24 cellular contexts compared by ENCODE assay signal in genomic region chr1:187010571-187011309, GRCh38.
DNase-seq lines count a peak whose midpoint lies in the region; ATAC-seq and TF ChIP-seq lines count a peak whose summit lies in the region.
"Had no signal": no experiment of that assay in that cellular context is flagged by ENCODE, and none has a peak within 500 bp of the region (broad histone marks: within the 10 kb centered on the region; RNA-seq: fewer than 3 reads in every experiment).

No MANE protein-coding gene starts in this region.

- H3K27me3 Mint-ChIP-seq in WTC11 (ENCODE audit: low read depth), result no peaks in the 10 kb centered on the region; the same call in none of the 2 replicates
- no peaks in the 10 kb centered on the region for H3K27me3 Mint-ChIP-seq in activated CD4-positive, alpha-beta T cell treated with anti-CD3 and anti-CD28 coated beads, Interleukin-2, amount 10 ng/mL, durations not matched to agents 24 days and 14 days
- H3K27me3 Mint-ChIP-seq: activated CD4-positive, alpha-beta T cell treated with anti-CD3 and anti-CD28 coated beads, Interleukin-2, amount 10 ng/mL, durations not matched to agents 7 days and 5 days; central memory CD8-positive, alpha-beta T cell had no signal

- POLR2A ChIA-PET in WTC11 (lab: Charles Lee), result no interaction called here

- no peak for ATAC-seq in WTC11
- ATAC-seq in stimulated activated effector memory CD8-positive, alpha-beta T cell treated with anti-CD3 and anti-CD28 coated beads, Interleukin-12 subunit alpha, Interleukin-12 subunit beta, amount 100 ng/mL, for 72 hours, result peak; percentile 62
- ATAC-seq in GM18505 (IDR thresholded peaks at IDR 0.05; ENCODE audit: unreplicated experiment), result no peak
- ATAC-seq: A549, left ventricle myocardium superior had no signal

- intact Hi-C loops in activated CD4-positive, alpha-beta T cell treated with anti-CD3 and anti-CD28 coated beads, Interleukin-2, amount 10 ng/mL, durations not matched to agents 24 days and 14 days (cut with micrococcal nuclease), result no loop called here

- peaks cover 28% of the 10 kb centered on the region for H3K4me1 Mint-ChIP-seq in WTC11
- no peaks in the 10 kb centered on the region for H3K4me1 Mint-ChIP-seq in stimulated activated effector memory CD8-positive, alpha-beta T cell treated with anti-CD3 and anti-CD28 coated beads, Interleukin-12 subunit alpha, Interleukin-12 subunit beta, amount 100 ng/mL, for 72 hours
- no peaks in the 10 kb centered on the region for H3K4me1 Mint-ChIP-seq in activated CD4-positive, alpha-beta T cell treated with anti-CD3 and anti-CD28 coated beads, Interleukin-2, amount 10 ng/mL, durations not matched to agents 24 days and 14 days
- H3K4me1 Mint-ChIP-seq: activated CD4-positive, alpha-beta T cell treated with anti-CD3 and anti-CD28 coated beads, Interleukin-2, amount 10 ng/mL, durations not matched to agents 7 days and 5 days; central memory CD8-positive, alpha-beta T cell had no signal

- H3K9me3 Mint-ChIP-seq in WTC11, result peaks cover 42% of the 10 kb centered on the region
- H3K9me3 Mint-ChIP-seq in stimulated activated effector memory CD8-positive, alpha-beta T cell treated with anti-CD3 and anti-CD28 coated beads, Interleukin-12 subunit alpha, Interleukin-12 subunit beta, amount 100 ng/mL, for 72 hours, result peaks cover 9% of the 10 kb centered on the region
- H3K9me3 Mint-ChIP-seq in activated CD4-positive, alpha-beta T cell treated with anti-CD3 and anti-CD28 coated beads, Interleukin-2, amount 10 ng/mL, durations not matched to agents 24 days and 14 days, result no peaks in the 10 kb centered on the region

- DNase-seq in SIG-M5 treated with dmso at 0.1 percent for 504 hours (lab: John Stamatoyannopoulos, UW; ENCODE audit: unreplicated experiment) (peak; percentile 32), SIG-M5 (lab: John Stamatoyannopoulos, UW) (no peak), WTC11 (ENCODE audit: low spot score) (no peak), middle frontal gyrus (ENCODE audit: extremely low spot score, low spot score) (no peak)
- DNase-seq in stimulated activated effector memory CD8-positive, alpha-beta T cell treated with anti-CD3 and anti-CD28 coated beads, Interleukin-12 subunit alpha, Interleukin-12 subunit beta, amount 100 ng/mL, for 72 hours (ENCODE audit: low spot score in 2 of 2), result no peak
- DNase-seq in activated CD4-positive, alpha-beta T cell treated with anti-CD3 and anti-CD28 coated beads, Interleukin-2, amount 10 ng/mL, durations not matched to agents 24 days and 14 days, result no peak
- DNase-seq: activated CD4-positive, alpha-beta T cell treated with anti-CD3 and anti-CD28 coated beads, Interleukin-2, amount 10 ng/mL, durations not matched to agents 7 days and 5 days; activated CD8-positive, alpha-beta memory T cell treated with anti-CD3 and anti-CD28 coated beads, Interleukin-2, amount 50 U/mL, for 4 hours; activated gamma-delta T cell; amygdala; DMS153; effector CD8-positive, alpha-beta T cell; glutamatergic neuron; left ventricle myocardium superior; MM.1S; NCI-H1694; small intestine; stimulated activated CD4-positive, alpha-beta T cell treated with anti-CD3 and anti-CD28 coated beads, Interleukin-4, amount 100 ng/mL, for 1 hour; T1000; upper lobe of left lung had no signal

- H3K4me3 Mint-ChIP-seq in WTC11, result no peak overlapping the region
- no peak overlapping the region for H3K4me3 Mint-ChIP-seq in stimulated activated effector memory CD8-positive, alpha-beta T cell treated with anti-CD3 and anti-CD28 coated beads, Interleukin-12 subunit alpha, Interleukin-12 subunit beta, amount 100 ng/mL, for 72 hours
- no peak overlapping the region for H3K4me3 Mint-ChIP-seq in activated CD4-positive, alpha-beta T cell treated with anti-CD3 and anti-CD28 coated beads, Interleukin-2, amount 10 ng/mL, durations not matched to agents 24 days and 14 days
- H3K4me3 Mint-ChIP-seq: activated CD4-positive, alpha-beta T cell treated with anti-CD3 and anti-CD28 coated beads, Interleukin-2, amount 10 ng/mL, durations not matched to agents 7 days and 5 days; central memory CD8-positive, alpha-beta T cell had no signal

- peaks cover 43% of the 10 kb centered on the region for H3K36me3 Mint-ChIP-seq in WTC11
- H3K36me3 Mint-ChIP-seq in stimulated activated effector memory CD8-positive, alpha-beta T cell treated with anti-CD3 and anti-CD28 coated beads, Interleukin-12 subunit alpha, Interleukin-12 subunit beta, amount 100 ng/mL, for 72 hours, result no peaks in the 10 kb centered on the region
- no peaks in the 10 kb centered on the region for H3K36me3 Mint-ChIP-seq in activated CD4-positive, alpha-beta T cell treated with anti-CD3 and anti-CD28 coated beads, Interleukin-2, amount 10 ng/mL, durations not matched to agents 24 days and 14 days (ENCODE audit: low read depth)

- no peak for TF ChIP-seq POLR2A in GM18505 (IDR thresholded peaks at IDR 0.05; ENCODE audit: borderline replicate concordance, extremely low read depth, insufficient read depth, insufficient read length)

- TF ChIP-seq CTCF in LNCAP (IDR thresholded peaks at IDR 0.05) (peak; percentile 55; the same call in 1 of the 2 replicates), WTC11 (IDR thresholded peaks at IDR 0.05) (no peak)

- CTCF ChIA-PET in WTC11 (lab: Charles Lee), result interaction anchor here (0.7 kb wide), 1 partner anchor 239 kb away, joined by 3 read pairs; no protein-coding TSS in a partner anchor

- peak overlapping the region; percentile 87; the same call in 1 of the 2 replicates for H3K27ac Mint-ChIP-seq in WTC11
- H3K27ac Mint-ChIP-seq in stimulated activated effector memory CD8-positive, alpha-beta T cell treated with anti-CD3 and anti-CD28 coated beads, Interleukin-12 subunit alpha, Interleukin-12 subunit beta, amount 100 ng/mL, for 72 hours, result no peak overlapping the region
- H3K27ac Mint-ChIP-seq in activated CD4-positive, alpha-beta T cell treated with anti-CD3 and anti-CD28 coated beads, Interleukin-2, amount 10 ng/mL, durations not matched to agents 24 days and 14 days, result no peak overlapping the region
- H3K27ac Mint-ChIP-seq: activated CD4-positive, alpha-beta T cell treated with anti-CD3 and anti-CD28 coated beads, Interleukin-2, amount 10 ng/mL, durations not matched to agents 7 days and 5 days had no signal

TF ChIP-seq in WTC11, 78 proteins besides CTCF, POLR2A, EP300 and RAD21:
- TF ChIP-seq SMAD3 (CRISPR knock-in tag; IDR thresholded peaks at IDR 0.05; ENCODE audit: borderline replicate concordance) (no peak), FOXP4 (CRISPR knock-in tag; IDR thresholded peaks at IDR 0.05) (no peak), MAX (CRISPR knock-in tag; IDR thresholded peaks at IDR 0.05) (no peak), TEAD4 (CRISPR knock-in tag; IDR thresholded peaks at IDR 0.05) (no peak), NR3C1 (CRISPR knock-in tag; conservative IDR thresholded peaks at IDR 0.05; ENCODE audit: low read depth) (no peak), USF2 (CRISPR knock-in tag; IDR thresholded peaks at IDR 0.05) (no peak), MXD4 (CRISPR knock-in tag; IDR thresholded peaks at IDR 0.05; ENCODE audit: borderline replicate concordance) (no peak), GTF2I (CRISPR knock-in tag; conservative IDR thresholded peaks at IDR 0.05) (no peak), NR1H2 (CRISPR knock-in tag; IDR thresholded peaks at IDR 0.05) (no peak), ZNF281 (CRISPR knock-in tag; IDR thresholded peaks at IDR 0.05) (no peak), CBFB (CRISPR knock-in tag; IDR thresholded peaks at IDR 0.05; ENCODE audit: low read depth) (no peak)
